Comparison of ENCODE assay signal across 1 cellular context in genomic region chr12:24404086-24404815, GRCh38.
TF ChIP-seq lines count a peak whose summit lies in the region.

No MANE protein-coding gene starts in this region.

TF ChIP-seq in GM23338, 12 proteins besides CTCF, POLR2A, EP300 and RAD21 (continued from another document):
- no peak for TF ChIP-seq ZNF462 (CRISPR knock-in tag; IDR thresholded peaks at IDR 0.05)
- TF ChIP-seq ZNF114 (CRISPR knock-in tag; IDR thresholded peaks at IDR 0.05) = no peak
- no peak for TF ChIP-seq JUNB (IDR thresholded peaks at IDR 0.05; ENCODE audit: unreplicated experiment)
- TF ChIP-seq POLR2AphosphoS5 (IDR thresholded peaks at IDR 0.05; ENCODE audit: low read depth) = no peak
- no peak for TF ChIP-seq EZH2 (IDR thresholded peaks at IDR 0.05; ENCODE audit: low read depth, unreplicated experiment)
- no peak for TF ChIP-seq CREB1 (CRISPR knock-in tag; IDR thresholded peaks at IDR 0.05; ENCODE audit: low read depth)
